In the genomic region with DNA sequence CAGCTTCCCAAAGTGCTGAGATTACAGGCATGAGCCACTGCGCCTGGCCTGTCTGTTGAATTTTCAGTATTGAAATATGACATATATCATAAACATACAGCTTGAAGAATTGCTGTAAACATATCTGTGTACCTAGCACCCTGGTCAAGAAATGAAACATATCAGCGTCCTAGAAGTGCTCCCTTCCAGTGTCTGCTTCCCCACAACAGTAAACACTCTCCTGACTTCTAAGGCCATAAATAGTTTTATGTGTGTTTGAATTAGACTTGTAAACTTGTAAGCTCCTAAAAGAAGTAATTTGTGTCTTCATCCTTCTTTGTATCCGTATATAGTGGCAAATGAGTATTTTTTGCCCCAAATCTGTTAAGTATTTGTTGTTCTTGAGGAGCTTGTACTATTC, we compare ENCODE assay signal across 23 cellular contexts.
DNase-seq lines count a peak whose midpoint lies in the region; ATAC-seq and TF ChIP-seq lines count a peak whose summit lies in the region.
"Had no signal": no experiment of that assay in that cellular context is flagged by ENCODE, and none has a peak within 500 bp of the region (broad histone marks: within the 10 kb centered on the region; RNA-seq: fewer than 3 reads in every experiment).

No MANE protein-coding gene starts in this region.

- H3K27ac Mint-ChIP-seq in HFFc6: no peak overlapping the region
- H3K27ac Mint-ChIP-seq: B cell had no signal

- H3K27ac ChIP-seq in C4-2B (peak overlapping the region; percentile 40; the same call in 1 of the 2 replicates), PC-3 (ENCODE audit: low read length) (no peak overlapping the region)
- H3K27ac ChIP-seq: A549; BLaER1 treated with 17β-estradiol and CSF1 and Interleukin-3, amounts not matched to agents 10 nM and 100 nM had no signal

- H3K36me3 Mint-ChIP-seq in HFFc6 (ENCODE audit: low read depth): peaks cover 27% of the 10 kb centered on the region

- POLR2A ChIA-PET in PC-3 (lab: Charles Lee; ENCODE audit: unreplicated experiment): interaction anchor here (0.6 kb wide), 1 partner anchor 414 kb away, joined by 4 read pairs; no protein-coding TSS in a partner anchor

- CTCF ChIA-PET in PC-3 (lab: Charles Lee): no interaction called here

- H3K79me2 ChIP-seq in PC-3 (ENCODE audit: low read length): no peaks in the 10 kb centered on the region

- no peaks in the 10 kb centered on the region for H3K4me1 ChIP-seq in PC-3 (ENCODE audit: insufficient read depth, low read length)
- H3K4me1 ChIP-seq: A549 had no signal

- H3K27me3 Mint-ChIP-seq in HFFc6 (ENCODE audit: insufficient read depth): no peaks in the 10 kb centered on the region; the same call in 1 of the 2 replicates
- H3K27me3 Mint-ChIP-seq: B cell; CD4-positive, alpha-beta memory T cell; CD4-positive, CD25-positive, alpha-beta regulatory T cell; CD8-positive, alpha-beta memory T cell had no signal

- DNase-seq in PC-3: no peak
- DNase-seq in left colon: no peak
- no peak for DNase-seq in activated CD4-positive, alpha-beta T cell treated with anti-CD3 and anti-CD28 coated beads for 48 hours
- DNase-seq in left lobe of liver (ENCODE audit: low spot score): no peak
- no peak for DNase-seq in HFFc6
- DNase-seq: AML-193; CD4-positive, alpha-beta memory T cell; CD4-positive, CD25-positive, alpha-beta regulatory T cell; CD8-positive, alpha-beta memory T cell; COR-L47; DMS 273 treated with DMSO at 0.1 percent for 48 hours; DMS153; DMS53; DMS79; DND-41; EL; GDM1 had no signal

- H3K36me3 ChIP-seq in PC-3 (ENCODE audit: low read depth, low read length): no peaks in the 10 kb centered on the region

- H3F3A ChIP-seq in PC-3 (ENCODE audit: low read length, unreplicated experiment): no peaks in the 10 kb centered on the region

- no peak for TF ChIP-seq CTCF in C4-2B (conservative IDR thresholded peaks at IDR 0.05)
- TF ChIP-seq CTCF in PC-3 (conservative IDR thresholded peaks at IDR 0.05; ENCODE audit: low read depth, low read length): no peak
- no peak for TF ChIP-seq CTCF in HFFc6 (IDR thresholded peaks at IDR 0.05)

- ATAC-seq in PC-3: peak; percentile 55
- ATAC-seq in left colon: peak; percentile 40
- no peak for ATAC-seq in left lobe of liver
- ATAC-seq: A549, GM12878 had no signal

- no peak overlapping the region for H3K9ac ChIP-seq in PC-3 (ENCODE audit: low read length)
- H3K9ac ChIP-seq: BLaER1 treated with 17β-estradiol and CSF1 and Interleukin-3, amounts not matched to agents 10 nM and 100 nM had no signal

- BruUV-seq in PC-3 (replicated peaks; lab: Mats Ljungman, UMichigan): no TSS peak

- no peak overlapping the region for H3K4me3 ChIP-seq in PC-3 (ENCODE audit: low read length)
- H3K4me3 ChIP-seq: A549; BLaER1 treated with 17β-estradiol and CSF1 and Interleukin-3, amounts not matched to agents 10 nM and 100 nM; GM12878 had no signal

- peaks cover 11% of the 10 kb centered on the region; the same call in 1 of the 2 replicates for H3K4me1 Mint-ChIP-seq in HFFc6 (ENCODE audit: low read depth)
- H3K4me1 Mint-ChIP-seq: CD14-positive monocyte had no signal

- no peak overlapping the region for H3K4me3 Mint-ChIP-seq in HFFc6
- H3K4me3 Mint-ChIP-seq: B cell; CD14-positive monocyte; CD4-positive, alpha-beta memory T cell; CD4-positive, CD25-positive, alpha-beta regulatory T cell; CD8-positive, alpha-beta memory T cell had no signal

- intact Hi-C loops in PC-3 (cut with micrococcal nuclease): no loop called here
- intact Hi-C loops in left colon (cut with DNase I, micrococcal nuclease): loop anchor here in 1 of 2 donors (10.0 kb wide), 1 partner anchor 121 kb away; no protein-coding TSS in a partner anchor

- H3K9me3 Mint-ChIP-seq in HFFc6: no peaks in the 10 kb centered on the region
- H3K9me3 Mint-ChIP-seq: CD8-positive, alpha-beta memory T cell had no signal

- H4K20me1 ChIP-seq in PC-3 (ENCODE audit: low read length): no peaks in the 10 kb centered on the region
- H4K20me1 ChIP-seq: BLaER1 treated with 17β-estradiol and CSF1 and Interleukin-3, amounts not matched to agents 10 nM and 100 nM had no signal

- H3K27me3 ChIP-seq in PC-3 (ENCODE audit: low read length): no peaks in the 10 kb centered on the region
- H3K27me3 ChIP-seq: BLaER1 treated with 17β-estradiol and CSF1 and Interleukin-3, amounts not matched to agents 10 nM and 100 nM had no signal

- H3K4me2 ChIP-seq in PC-3 (ENCODE audit: low read length): no peak overlapping the region
- H3K4me2 ChIP-seq: A549; BLaER1 treated with 17β-estradiol and CSF1 and Interleukin-3, amounts not matched to agents 10 nM and 100 nM had no signal

- no peaks in the 10 kb centered on the region for H3K9me2 ChIP-seq in PC-3 (replicated peaks; ENCODE audit: low read length)

- H3K9me3 ChIP-seq in PC-3 (ENCODE audit: low read length): no peaks in the 10 kb centered on the region
- H3K9me3 ChIP-seq: A549 had no signal

- no peak overlapping the region for H2AFZ ChIP-seq in PC-3 (ENCODE audit: low read length)
